In genomic region chr1:230308821-230309220, GRCh38 we compare ENCODE assay signal across 19 cellular contexts.
"Had no signal": no experiment of that assay in that cellular context is flagged by ENCODE, and none has a peak within 500 bp of the region (broad histone marks: within the 10 kb centered on the region; RNA-seq: fewer than 3 reads in every experiment).

No MANE protein-coding gene starts in this region.

- ATAC-seq: effector memory CD8-positive, alpha-beta T cell; stimulated activated effector memory CD8-positive, alpha-beta T cell treated with anti-CD3 and anti-CD28 coated beads, Interleukin-12 subunit alpha, Interleukin-12 subunit beta, amount 100 ng/mL, for 72 hours; stimulated activated naive CD8-positive, alpha-beta T cell treated with anti-CD3 and anti-CD28 coated beads, Interleukin-15, Interleukin-2, amounts not matched to agents 100 U/mL and 50 U/mL, for 24 hours had no signal

- H3K36me3 ChIP-seq: pancreas, right lobe of liver, tibial artery had no signal

- H3K4me2 ChIP-seq: smooth muscle cell had no signal

- H3K27ac ChIP-seq: pancreas, right lobe of liver, testis, tibial artery had no signal

- DNase-seq: cortex of kidney; effector memory CD8-positive, alpha-beta T cell; immature natural killer cell; islet precursor cell; left ventricle myocardium superior; pancreas; right lobe of liver; stimulated activated CD4-positive, alpha-beta T cell treated with anti-CD3 and anti-CD28 coated beads, Interleukin-2, amount 100 ng/mL, for 24 hours; stimulated activated CD4-positive, alpha-beta T cell treated with anti-CD3 and anti-CD28 coated beads, Interleukin-4, amount 100 ng/mL, for 24 hours; stimulated activated naive CD8-positive, alpha-beta T cell treated with anti-CD3 and anti-CD28 coated beads, Interleukin-15, Interleukin-2, amounts not matched to agents 100 U/mL and 50 U/mL, for 24 hours; testis; tibial artery had no signal

- H3K4me3 Mint-ChIP-seq: effector memory CD8-positive, alpha-beta T cell; immature natural killer cell; memory B cell; nephron; stimulated activated effector memory CD8-positive, alpha-beta T cell treated with anti-CD3 and anti-CD28 coated beads, Interleukin-12 subunit alpha, Interleukin-12 subunit beta, amount 100 ng/mL, for 72 hours; type B pancreatic cell had no signal

- H3K27me3 ChIP-seq: pancreas, right lobe of liver, testis had no signal

- H3K4me3 ChIP-seq: lung, pancreas, right lobe of liver, smooth muscle cell, testis, tibial artery had no signal

- H3K36me3 Mint-ChIP-seq: immature natural killer cell; memory B cell; stimulated activated effector memory CD8-positive, alpha-beta T cell treated with anti-CD3 and anti-CD28 coated beads, Interleukin-12 subunit alpha, Interleukin-12 subunit beta, amount 100 ng/mL, for 72 hours; type B pancreatic cell had no signal

- H3K27ac Mint-ChIP-seq: effector memory CD8-positive, alpha-beta T cell; immature natural killer cell; memory B cell; progenitor cell of endocrine pancreas; stimulated activated effector memory CD8-positive, alpha-beta T cell treated with anti-CD3 and anti-CD28 coated beads, Interleukin-12 subunit alpha, Interleukin-12 subunit beta, amount 100 ng/mL, for 72 hours; type B pancreatic cell had no signal

- H3K9me3 ChIP-seq: pancreas, right lobe of liver, testis, tibial artery had no signal

- H3K9me3 Mint-ChIP-seq: effector memory CD8-positive, alpha-beta T cell; immature natural killer cell; memory B cell; nephron; stimulated activated effector memory CD8-positive, alpha-beta T cell treated with anti-CD3 and anti-CD28 coated beads, Interleukin-12 subunit alpha, Interleukin-12 subunit beta, amount 100 ng/mL, for 72 hours; type B pancreatic cell had no signal
